In genomic region chr11:14267861-14268635, GRCh38 we compare ENCODE assay signal across 24 cellular contexts.
"Had no signal": no experiment of that assay in that cellular context is flagged by ENCODE, and none has a peak within 500 bp of the region (broad histone marks: within the 10 kb centered on the region; RNA-seq: fewer than 3 reads in every experiment).

No MANE protein-coding gene starts in this region.

- ATAC-seq: activated T-cell treated with anti-CD3 and anti-CD28 coated beads, Interleukin-2, amount 50 U/mL, for 72 hours; gastrocnemius medialis; naive thymus-derived CD8-positive, alpha-beta T cell had no signal

- H3K27me3 ChIP-seq: adrenal gland, ascending aorta, gastrocnemius medialis, sigmoid colon, upper lobe of left lung had no signal

- H3K4me3 ChIP-seq: adrenal gland, ascending aorta, gastrocnemius medialis, left ventricle myocardium inferior, sigmoid colon, thoracic aorta, upper lobe of left lung had no signal

- H3K4me3 Mint-ChIP-seq: activated B cell treated with CpG ODN at 0.5 μM for 24 hours; activated CD4-positive, alpha-beta memory T cell treated with anti-CD3 and anti-CD28 coated beads for 36 hours; activated naive CD4-positive, alpha-beta T cell treated with anti-CD3 and anti-CD28 coated beads for 36 hours; activated T-cell treated with anti-CD3 and anti-CD28 coated beads, Interleukin-2, amount 50 U/mL, for 72 hours; mesothelial cell of epicardium; naive thymus-derived CD8-positive, alpha-beta T cell had no signal

- H3K27ac Mint-ChIP-seq: activated B cell treated with CpG ODN at 0.5 μM for 24 hours; activated CD4-positive, alpha-beta memory T cell treated with anti-CD3 and anti-CD28 coated beads for 36 hours; activated naive CD4-positive, alpha-beta T cell treated with anti-CD3 and anti-CD28 coated beads for 36 hours; activated T-cell treated with anti-CD3 and anti-CD28 coated beads, Interleukin-2, amount 50 U/mL, for 72 hours; mesothelial cell of epicardium; naive thymus-derived CD8-positive, alpha-beta T cell; progenitor cell of endocrine pancreas had no signal

- H3K4me1 Mint-ChIP-seq: mesothelial cell of epicardium had no signal

- H3K36me3 ChIP-seq: adrenal gland, left ventricle myocardium inferior had no signal

- H3K9me3 ChIP-seq: adrenal gland, ascending aorta, gastrocnemius medialis, left ventricle myocardium inferior, sigmoid colon, thoracic aorta, upper lobe of left lung had no signal

- H3K27ac ChIP-seq: adrenal gland, ascending aorta, gastrocnemius medialis, left ventricle myocardium inferior, sigmoid colon, thoracic aorta had no signal

- H3K9me3 Mint-ChIP-seq: activated CD4-positive, alpha-beta memory T cell treated with anti-CD3 and anti-CD28 coated beads for 36 hours had no signal

- H3K4me1 ChIP-seq: ascending aorta, gastrocnemius medialis, left ventricle myocardium inferior, sigmoid colon had no signal

- DNase-seq: activated B cell treated with CpG ODN at 0.5 μM for 24 hours; activated CD4-positive, alpha-beta memory T cell treated with anti-CD3 and anti-CD28 coated beads for 36 hours; activated CD4-positive, alpha-beta T cell treated with anti-CD3 and anti-CD28 coated beads for 4 hours; activated effector memory CD4-positive, alpha-beta T cell treated with Interleukin-2 at 50 U/mL for 16 hours; activated naive CD4-positive, alpha-beta T cell treated with anti-CD3 and anti-CD28 coated beads for 36 hours; activated T-cell treated with anti-CD3 and anti-CD28 coated beads, Interleukin-2, amount 50 U/mL, for 72 hours; adrenal gland; cerebellar nuclear complex; erythroblast; gastrocnemius medialis; hypothalamus; left ventricle myocardium inferior; naive thymus-derived CD8-positive, alpha-beta T cell; retina; sigmoid colon; stimulated activated CD4-positive, alpha-beta T cell treated with anti-CD3 and anti-CD28 coated beads, Interleukin-4, amount 100 ng/mL, for 24 hours; stimulated activated naive CD4-positive, alpha-beta T cell treated with Interleukin-2 at 50 U/mL for 16 hours; T-helper 1 cell; T-helper 9 cell; upper lobe of left lung had no signal

- H3K27me3 Mint-ChIP-seq: activated B cell treated with CpG ODN at 0.5 μM for 24 hours; activated CD4-positive, alpha-beta memory T cell treated with anti-CD3 and anti-CD28 coated beads for 36 hours; naive thymus-derived CD8-positive, alpha-beta T cell; progenitor cell of endocrine pancreas had no signal
